In the genomic region with DNA sequence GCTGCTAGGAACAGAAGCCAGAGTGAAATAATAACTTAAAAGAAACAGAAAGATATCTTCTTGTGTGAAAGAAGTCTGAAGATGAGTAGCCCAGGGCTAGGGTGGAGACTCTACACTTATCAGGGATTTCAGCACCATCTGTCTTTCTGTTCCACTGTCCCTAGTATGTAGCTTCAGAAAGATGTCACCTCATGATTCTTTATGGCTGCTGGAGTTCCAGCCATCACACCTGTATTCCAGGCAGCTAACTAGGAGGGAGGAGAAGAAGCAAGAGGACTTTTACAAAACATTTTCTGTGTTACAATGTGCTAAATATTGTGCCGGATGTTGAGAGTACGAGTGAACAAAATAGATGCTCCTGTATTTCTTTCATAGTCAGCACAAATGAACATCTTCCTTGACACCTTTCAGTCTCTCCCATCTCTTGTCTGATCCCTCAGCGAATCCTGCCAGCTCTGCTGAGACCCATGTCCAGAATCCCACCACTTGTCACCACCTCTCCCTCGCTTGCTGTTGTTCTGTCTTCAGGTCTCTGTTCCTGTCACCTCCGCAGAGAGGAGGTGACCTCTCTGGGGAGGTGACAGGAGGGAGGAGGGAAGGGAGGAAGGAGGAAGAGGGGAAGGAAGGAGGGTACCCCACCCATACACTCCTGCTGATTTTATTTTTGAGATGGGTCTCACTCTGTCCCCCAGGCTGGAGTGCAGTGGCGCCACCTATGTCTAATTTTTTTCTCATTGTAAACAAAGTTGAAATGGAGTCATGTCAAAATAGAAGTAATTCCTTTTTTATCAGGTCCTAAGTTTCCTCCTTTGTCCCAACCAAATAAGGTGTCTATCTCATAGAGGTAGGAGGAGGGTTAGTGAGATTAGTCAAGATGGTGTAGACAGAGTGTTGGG, we compare ENCODE assay signal across 31 cellular contexts.
DNase-seq lines count a peak whose midpoint lies in the region; TF ChIP-seq lines count a peak whose summit lies in the region.
"Had no signal": no experiment of that assay in that cellular context is flagged by ENCODE, and none has a peak within 500 bp of the region (broad histone marks: within the 10 kb centered on the region; RNA-seq: fewer than 3 reads in every experiment).

No MANE protein-coding gene starts in this region.

- H3K4me3 ChIP-seq in OCI-LY3 (ENCODE audit: low read length) (no peak overlapping the region), choroid plexus epithelial cell (ENCODE audit: low read depth, low read length) (no peak overlapping the region), dorsolateral prefrontal cortex (no peak overlapping the region)
- H3K4me3 ChIP-seq: BLaER1, breast epithelium, colonic mucosa, right lobe of liver had no signal

- H3K9ac ChIP-seq in OCI-LY3 (ENCODE audit: low read length): no peak overlapping the region
- H3K9ac ChIP-seq: BLaER1 had no signal

- TF ChIP-seq CTCF in GM12873 (IDR thresholded peaks at IDR 0.05; ENCODE audit: insufficient read depth, low read depth, low read length, missing control alignments) (peak; percentile 2), OCI-LY3 (IDR thresholded peaks at IDR 0.05; ENCODE audit: low read depth, low read length) (peak; percentile 39), choroid plexus epithelial cell (conservative IDR thresholded peaks at IDR 0.05; ENCODE audit: low read depth, low read length) (peak; percentile 23), osteocyte (IDR thresholded peaks at IDR 0.05) (peak; percentile 13), dorsolateral prefrontal cortex (IDR thresholded peaks at IDR 0.05 in 54 of 56, conservative IDR thresholded peaks at IDR 0.05 in 2 of 56; ENCODE audit: low read depth in 1 of 56, partially characterized antibody in 56 of 56) (no peak)

- no peak overlapping the region for H3K27ac ChIP-seq in OCI-LY3 (ENCODE audit: low read length)
- H3K27ac ChIP-seq in dorsolateral prefrontal cortex: no peak overlapping the region
- H3K27ac ChIP-seq: BLaER1, colonic mucosa, epithelial cell of prostate, neutrophil, right lobe of liver had no signal

- no peak overlapping the region for H2AFZ ChIP-seq in OCI-LY3 (ENCODE audit: low read depth, low read length)

- H3K9me3 ChIP-seq in OCI-LY3 (ENCODE audit: insufficient read depth, low read length): no peaks in the 10 kb centered on the region; the same call in 1 of the 2 replicates
- H3K9me3 ChIP-seq: BLaER1, breast epithelium, colonic mucosa, neutrophil, right lobe of liver had no signal

- H3K4me1 Mint-ChIP-seq in osteocyte (ENCODE audit: unreplicated experiment): no peaks in the 10 kb centered on the region
- H3K4me1 Mint-ChIP-seq: activated CD4-positive, alpha-beta T cell treated with anti-CD3 and anti-CD28 coated beads, Interleukin-2, amount 10 ng/mL, durations not matched to agents 24 days and 14 days; stimulated activated naive CD8-positive, alpha-beta T cell treated with anti-CD3 and anti-CD28 coated beads, Interleukin-15, amount 100 ng/mL, for 72 hours had no signal

- DNase-seq in choroid plexus epithelial cell (ENCODE audit: low read depth) (no peak), osteocyte (ENCODE audit: extremely low spot score, unreplicated experiment) (no peak), amygdala (lab: John Stamatoyannopoulos, UW) (no peak), NCI-H226 (no peak), dorsolateral prefrontal cortex (no peak), SKM-1 treated with dmso at 0.1 percent for 144 hours (lab: John Stamatoyannopoulos, UW; ENCODE audit: unreplicated experiment) (no peak)
- DNase-seq: activated CD4-positive, alpha-beta T cell treated with anti-CD3 and anti-CD28 coated beads, Interleukin-2, amount 10 ng/mL, durations not matched to agents 24 days and 14 days; activated CD8-positive, alpha-beta memory T cell treated with anti-CD3 and anti-CD28 coated beads for 24 hours; activated T-cell treated with anti-CD3 and anti-CD28 coated beads for 4 hours; colonic mucosa; DMS 273 treated with DMSO at 0.1 percent for 48 hours; effector CD8-positive, alpha-beta T cell; H7; NCI-H1092 treated with DMSO at 0.1 percent for 48 hours; NCI-H1930; NCI-H2171 treated with DMSO at 0.1 percent for 48 hours; NCI-H524; SIG-M5; stimulated activated CD8-positive, alpha-beta memory T cell treated with anti-CD3 and anti-CD28 coated beads, Interleukin-4, amount 100 ng/mL, for 48 hours; stimulated activated naive CD8-positive, alpha-beta T cell treated with anti-CD3 and anti-CD28 coated beads, Interleukin-15, amount 100 ng/mL, for 72 hours had no signal

- no peaks in the 10 kb centered on the region for H3K36me3 Mint-ChIP-seq in osteocyte (ENCODE audit: unreplicated experiment)
- H3K36me3 Mint-ChIP-seq: activated naive CD4-positive, alpha-beta T cell treated with anti-CD3 and anti-CD28 coated beads, Interleukin-2, amount 50 U/mL, for 72 hours had no signal

- peaks cover 6% of the 10 kb centered on the region for H3K9me3 Mint-ChIP-seq in osteocyte (ENCODE audit: unreplicated experiment)
- H3K9me3 Mint-ChIP-seq: activated T-helper 2 cell treated with anti-CD3 and anti-CD28 coated beads, Interferon-gamma antibody, Interleukin-2, Interleukin-4, amounts not matched to agents 10 μg/mL and 5 μg/mL and 100 μg/mL, durations not matched to agents 14 hours and 24 hours and 36 hours had no signal

- H3K4me2 ChIP-seq in OCI-LY3 (ENCODE audit: low read length): no peak overlapping the region
- H3K4me2 ChIP-seq: BLaER1 had no signal

- H3K27me3 ChIP-seq in OCI-LY3 (ENCODE audit: low read depth, low read length) (peaks cover 45% of the 10 kb centered on the region), dorsolateral prefrontal cortex (peaks cover 0 to 48% (median 14%) of the 10 kb centered on the region in 45 donors)
- H3K27me3 ChIP-seq: BLaER1, breast epithelium, colonic mucosa, neutrophil, right lobe of liver had no signal

- H3K79me2 ChIP-seq in OCI-LY3 (ENCODE audit: low read length): no peaks in the 10 kb centered on the region

- no peak overlapping the region for H3K27ac Mint-ChIP-seq in osteocyte (ENCODE audit: unreplicated experiment)
- H3K27ac Mint-ChIP-seq: activated CD4-positive, alpha-beta T cell treated with anti-CD3 and anti-CD28 coated beads, Interleukin-2, amount 10 ng/mL, durations not matched to agents 24 days and 14 days; activated naive CD4-positive, alpha-beta T cell treated with anti-CD3 and anti-CD28 coated beads, Interleukin-2, amount 50 U/mL, for 72 hours; activated T-helper 2 cell treated with anti-CD3 and anti-CD28 coated beads, Interferon-gamma antibody, Interleukin-2, Interleukin-4, amounts not matched to agents 10 μg/mL and 5 μg/mL and 100 μg/mL, durations not matched to agents 14 hours and 24 hours and 36 hours; progenitor cell of endocrine pancreas; stimulated activated naive CD8-positive, alpha-beta T cell treated with anti-CD3 and anti-CD28 coated beads, Interleukin-15, amount 100 ng/mL, for 72 hours; T-helper 2 cell treated with Interferon-gamma antibody and Interleukin-4, amounts not matched to agents 5 μg/mL and 100 μg/mL, for 36 hours had no signal

- no peaks in the 10 kb centered on the region for H3K4me1 ChIP-seq in OCI-LY3 (ENCODE audit: low read length)
- H3K4me1 ChIP-seq: BLaER1, breast epithelium, colonic mucosa, right lobe of liver had no signal

- no peaks in the 10 kb centered on the region for H4K20me1 ChIP-seq in OCI-LY3 (ENCODE audit: insufficient read depth, low read length)
- H4K20me1 ChIP-seq: BLaER1 had no signal

- no peak overlapping the region for H3K4me3 Mint-ChIP-seq in osteocyte (ENCODE audit: unreplicated experiment)
- H3K4me3 Mint-ChIP-seq: activated CD4-positive, alpha-beta T cell treated with anti-CD3 and anti-CD28 coated beads, Interleukin-2, amount 10 ng/mL, durations not matched to agents 24 days and 14 days; stimulated activated naive CD8-positive, alpha-beta T cell treated with anti-CD3 and anti-CD28 coated beads, Interleukin-15, amount 100 ng/mL, for 72 hours; T-helper 2 cell treated with Interferon-gamma antibody and Interleukin-4, amounts not matched to agents 5 μg/mL and 100 μg/mL, for 36 hours had no signal

- intact Hi-C loops in dorsolateral prefrontal cortex (cut with DNase I): no loop called here

- H3K36me3 ChIP-seq in OCI-LY3 (replicated peaks; ENCODE audit: low read depth, low read length): no peaks in the 10 kb centered on the region
- H3K36me3 ChIP-seq: BLaER1, breast epithelium, colonic mucosa, neutrophil, right lobe of liver had no signal

- peaks cover 23% of the 10 kb centered on the region for H3K27me3 Mint-ChIP-seq in osteocyte (ENCODE audit: unreplicated experiment)

Comparison
In these comparisons a context has a peak if more than half of its experiments do, and no peak if none do; other contexts are left out.
1. CTCF ChIP-seq: peak in GM12873 (single experiment), OCI-LY3 (single experiment), choroid plexus epithelial cell (single experiment) and osteocyte (single experiment); none in dorsolateral prefrontal cortex (0 of 56).